In genomic region chr1:94305704-94306103, GRCh38 we compare ENCODE assay signal across 20 cellular contexts.
DNase-seq lines count a peak whose midpoint lies in the region; ATAC-seq and TF ChIP-seq lines count a peak whose summit lies in the region.
"Had no signal": no experiment of that assay in that cellular context is flagged by ENCODE, and none has a peak within 500 bp of the region (broad histone marks: within the 10 kb centered on the region; RNA-seq: fewer than 3 reads in every experiment).

No MANE protein-coding gene starts in this region.

- H3K4me1 Mint-ChIP-seq in natural killer cell treated with Interleukin-12 subunit alpha and Interleukin-12 subunit beta and Interleukin-15 and Interleukin-18, amount 100 ng/mL, for 72 hours (ENCODE audit: low read depth in 2 of 2), result no peaks in the 10 kb centered on the region
- H3K4me1 Mint-ChIP-seq: neural crest cell had no signal

- peak; percentile 40 for DNase-seq in AG08395 (ENCODE audit: low spot score)
- DNase-seq in M059J (ENCODE audit: low read depth), result peak; percentile 79
- peak; percentile 92 for DNase-seq in choroid plexus epithelial cell (ENCODE audit: low read depth)
- peak; percentile 43 for DNase-seq in myocyte (ENCODE audit: low read depth)
- no peak for DNase-seq in natural killer cell treated with Interleukin-12 subunit alpha and Interleukin-12 subunit beta and Interleukin-15 and Interleukin-18, amount 100 ng/mL, for 72 hours (ENCODE audit: low spot score)
- DNase-seq in effector CD8-positive, alpha-beta T cell (lab: John Stamatoyannopoulos, UW), result no peak
- DNase-seq in UCSD-AML1 (lab: John Stamatoyannopoulos, UW; ENCODE audit: unreplicated experiment), result no peak
- DNase-seq: adrenal gland; CD4-positive, alpha-beta T cell; glutamatergic neuron; NCI-H1694 treated with DMSO at 0.1 percent for 48 hours; NCI-H446; SJCRH30 had no signal

- ATAC-seq in natural killer cell treated with Interleukin-12 subunit alpha and Interleukin-12 subunit beta and Interleukin-15 and Interleukin-18, amount 100 ng/mL, for 72 hours, result no peak
- no peak for ATAC-seq in GM19035 (IDR thresholded peaks at IDR 0.05; ENCODE audit: unreplicated experiment)
- ATAC-seq: A549; activated CD4-positive, CD25-positive, alpha-beta regulatory T cell treated with anti-CD3 and anti-CD28 coated beads, Interleukin-2, amount 50 U/mL, for 24 hours; HepG2 had no signal

- no peak overlapping the region for H3K4me3 Mint-ChIP-seq in natural killer cell treated with Interleukin-12 subunit alpha and Interleukin-12 subunit beta and Interleukin-15 and Interleukin-18, amount 100 ng/mL, for 72 hours
- H3K4me3 Mint-ChIP-seq: CD4-positive, alpha-beta T cell; neural crest cell; stimulated activated naive CD8-positive, alpha-beta T cell treated with anti-CD3 and anti-CD28 coated beads, Interleukin-15, Interleukin-2, amounts not matched to agents 100 ng/mL and 50 ng/mL, for 24 hours had no signal

- no peaks in the 10 kb centered on the region for H3K36me3 Mint-ChIP-seq in natural killer cell treated with Interleukin-12 subunit alpha and Interleukin-12 subunit beta and Interleukin-15 and Interleukin-18, amount 100 ng/mL, for 72 hours

- TF ChIP-seq CTCF in choroid plexus epithelial cell (conservative IDR thresholded peaks at IDR 0.05; ENCODE audit: low read depth, low read length), result no peak

- no peaks in the 10 kb centered on the region for H3K9me3 Mint-ChIP-seq in natural killer cell treated with Interleukin-12 subunit alpha and Interleukin-12 subunit beta and Interleukin-15 and Interleukin-18, amount 100 ng/mL, for 72 hours
- H3K9me3 Mint-ChIP-seq: CD4-positive, alpha-beta T cell; neural crest cell; stimulated activated naive CD8-positive, alpha-beta T cell treated with anti-CD3 and anti-CD28 coated beads, Interleukin-15, Interleukin-2, amounts not matched to agents 100 ng/mL and 50 ng/mL, for 24 hours had no signal

- H3K4me3 ChIP-seq in choroid plexus epithelial cell (ENCODE audit: low read depth, low read length), result no peak overlapping the region
- H3K4me3 ChIP-seq: A549, adrenal gland, right atrium auricular region, SJCRH30 had no signal

- H3K27ac Mint-ChIP-seq in natural killer cell treated with Interleukin-12 subunit alpha and Interleukin-12 subunit beta and Interleukin-15 and Interleukin-18, amount 100 ng/mL, for 72 hours, result no peak overlapping the region
- H3K27ac Mint-ChIP-seq: CD4-positive, alpha-beta T cell; stimulated activated naive CD8-positive, alpha-beta T cell treated with anti-CD3 and anti-CD28 coated beads, Interleukin-15, Interleukin-2, amounts not matched to agents 100 ng/mL and 50 ng/mL, for 24 hours had no signal

- peaks cover 27 to 48% of the 10 kb centered on the region in 2 donors for H3K27me3 Mint-ChIP-seq in natural killer cell treated with Interleukin-12 subunit alpha and Interleukin-12 subunit beta and Interleukin-15 and Interleukin-18, amount 100 ng/mL, for 72 hours

Comparison
In these comparisons a context has a peak if more than half of its experiments do, and no peak if none do; other contexts are left out.
1. DNase-seq: peak in AG08395 (single experiment), M059J (single experiment), choroid plexus epithelial cell (single experiment) and myocyte (single experiment); none in natural killer cell treated with Interleukin-12 subunit alpha and Interleukin-12 subunit beta and Interleukin-15 and Interleukin-18, amount 100 ng/mL, for 72 hours (single experiment), effector CD8-positive, alpha-beta T cell (single experiment) and UCSD-AML1 (single experiment).